ENCODE assay signal across 8 cellular contexts in the genomic region with DNA sequence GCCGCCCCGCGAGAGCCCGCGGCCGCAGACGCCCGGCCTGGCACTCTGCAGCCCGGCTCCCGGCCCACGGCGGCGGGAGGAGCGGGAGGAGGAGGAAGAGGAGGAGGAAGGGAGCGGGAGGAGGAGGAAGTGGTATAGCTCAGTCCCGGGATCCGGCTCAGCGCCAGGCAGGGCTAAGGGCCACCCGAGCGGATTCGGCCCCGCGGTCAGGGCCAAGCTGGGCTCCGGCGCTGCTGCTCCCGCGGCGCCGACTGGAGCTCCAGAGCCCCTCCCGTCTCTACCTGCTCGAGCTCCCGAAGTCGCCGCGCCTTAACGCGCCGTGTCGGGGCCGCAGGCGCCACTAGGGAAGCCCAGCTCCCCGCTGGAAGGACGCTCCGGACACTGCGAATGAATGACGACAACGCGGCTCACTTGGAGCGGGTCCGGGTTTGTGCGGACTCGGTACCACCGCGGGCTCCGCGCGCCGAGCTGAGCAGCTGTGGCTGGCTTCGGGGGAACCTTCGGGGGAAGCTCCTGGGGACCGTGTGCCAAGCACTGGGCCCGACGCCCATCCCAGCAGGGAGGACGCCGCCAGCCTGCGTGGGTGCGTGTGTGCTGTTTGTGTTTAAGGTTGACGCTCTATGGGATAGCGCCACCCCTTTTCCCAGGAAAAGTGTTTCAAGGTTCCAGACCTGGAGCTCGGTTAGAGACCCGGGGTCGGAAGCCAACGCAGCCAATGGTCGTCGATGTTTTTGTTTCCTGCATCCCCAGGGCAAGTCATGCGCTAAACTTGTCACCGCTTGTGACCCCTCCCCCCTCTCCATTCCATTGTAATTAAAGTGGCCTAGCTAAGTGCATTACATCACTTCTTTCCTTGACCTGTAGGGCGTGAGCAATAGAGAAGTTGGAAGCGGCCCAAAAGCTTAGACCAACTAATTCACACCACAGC. TPM values are rescaled to one million over a fixed set of nuclear protein-coding genes. Genes with fewer than 3 reads are reported as not detected.
A peak's percentile ranks its signal among the peaks of the same experiment; 100 is the strongest.
DNase-seq lines count a peak whose midpoint lies in the region; FAIRE-seq and TF ChIP-seq lines count a peak whose summit lies in the region.

Gene TBC1D9 (minus strand): TSS at position 94 of the 928 bp plus-strand sequence. CDS start 340 bp downstream, outside the sequence.

- H4K20me1 ChIP-seq in Karpas-422 (ENCODE audit: insufficient read depth, low read depth, low read length) = no peaks in the 10 kb centered on the region

- peak within 1 kb of the TSS; percentile 28; the same call in 1 of the 2 replicates for H2AFZ ChIP-seq in Karpas-422 (ENCODE audit: low read length)

- peak within 1 kb of the TSS; percentile 52 for H3K4me3 ChIP-seq in Karpas-422 (ENCODE audit: low read length)
- H3K4me3 ChIP-seq in iPS-18a (ENCODE audit: low read length) = peak within 1 kb of the TSS; percentile 55

- H3K27me3 ChIP-seq in Karpas-422 (ENCODE audit: low read length) (no peaks in the 10 kb centered on the region), iPS-18a (ENCODE audit: control insufficient read depth, insufficient read depth, low read length) (peaks cover 65% of the 10 kb centered on the region)

- H3K4me2 ChIP-seq in Karpas-422 (ENCODE audit: low read depth, low read length, poor library complexity, severe bottlenecking) = peak within 1 kb of the TSS; percentile 57

- no peak for DNase-seq in T-helper 2 cell treated with Interferon-gamma antibody and Interleukin-4, amounts not matched to agents 5 μg/mL and 100 μg/mL, for 36 hours (ENCODE audit: low spot score)
- DNase-seq in T-helper 2 cell = no peak
- peak; percentile 26 for DNase-seq in H54 (ENCODE audit: insufficient read length, low spot score)
- no peak for DNase-seq in Karpas-422
- DNase-seq in caudate nucleus (lab: John Stamatoyannopoulos, UW) = peak in 47 of 61 donors; percentile 3 to 85 (median 35)
- peak; percentile 97 for DNase-seq in renal cortical epithelial cell (ENCODE audit: low read depth)

- peak within 1 kb of the TSS; percentile 30 for H3K4me3 Mint-ChIP-seq in T-helper 2 cell treated with Interferon-gamma antibody and Interleukin-4, amounts not matched to agents 5 μg/mL and 100 μg/mL, for 36 hours

- no peak within 1 kb of the TSS for H3K27ac ChIP-seq in Karpas-422 (ENCODE audit: low read length)
- H3K27ac ChIP-seq in caudate nucleus (ENCODE audit: low read depth, low read length) = peak within 1 kb of the TSS; percentile 85
- no peak within 1 kb of the TSS for H3K27ac ChIP-seq in iPS-18a (ENCODE audit: low read length)

- no peaks in the 10 kb centered on the region for H3K79me2 ChIP-seq in Karpas-422 (ENCODE audit: low read length)

- peak; percentile 72 for TF ChIP-seq POLR2A in H54 (IDR thresholded peaks at IDR 0.05; ENCODE audit: low read depth, low read length)

- no peaks in the 10 kb centered on the region for H3K9me2 ChIP-seq in Karpas-422 (replicated peaks; ENCODE audit: insufficient read depth, low read length)

- H3K9me3 ChIP-seq in Karpas-422 (ENCODE audit: low read length) (no peaks in the 10 kb centered on the region), iPS-18a (ENCODE audit: control insufficient read depth, low read depth, low read length) (no peaks in the 10 kb centered on the region)

- H3K9ac ChIP-seq in Karpas-422 (ENCODE audit: low read length) (0 out of 2 replicates have a peak within 1 kb of the TSS, but pooled peaks have one; percentile 20), iPS-18a (ENCODE audit: low read length) (peak within 1 kb of the TSS; percentile 41)

- FAIRE-seq in H54 (lab: Jason Lieb, UNC) = peak; percentile 53

- H3K4me1 ChIP-seq in Karpas-422 (ENCODE audit: low read length) (no peaks in the 10 kb centered on the region; the same call in 1 of the 2 replicates), iPS-18a (ENCODE audit: control insufficient read depth, low read depth, low read length) (peaks cover 5% of the 10 kb centered on the region)

- H3K36me3 ChIP-seq in Karpas-422 (ENCODE audit: insufficient read depth, low read length) = no peaks in the 10 kb centered on the region
- H3K36me3 ChIP-seq in iPS-18a (ENCODE audit: control insufficient read depth, low read depth, low read length) = no peaks in the 10 kb centered on the region

- H3K27me3 Mint-ChIP-seq in T-helper 2 cell treated with Interferon-gamma antibody and Interleukin-4, amounts not matched to agents 5 μg/mL and 100 μg/mL, for 36 hours (ENCODE audit: low read depth) = peaks cover 59% of the 10 kb centered on the region

- no peak within 1 kb of the TSS for H3K27ac Mint-ChIP-seq in T-helper 2 cell treated with Interferon-gamma antibody and Interleukin-4, amounts not matched to agents 5 μg/mL and 100 μg/mL, for 36 hours

- H3K4me1 Mint-ChIP-seq in T-helper 2 cell treated with Interferon-gamma antibody and Interleukin-4, amounts not matched to agents 5 μg/mL and 100 μg/mL, for 36 hours (ENCODE audit: low read depth) = no peaks in the 10 kb centered on the region

- no peaks in the 10 kb centered on the region for H3K36me3 Mint-ChIP-seq in T-helper 2 cell treated with Interferon-gamma antibody and Interleukin-4, amounts not matched to agents 5 μg/mL and 100 μg/mL, for 36 hours (ENCODE audit: low read depth)

- no peaks in the 10 kb centered on the region for H3K9me3 Mint-ChIP-seq in T-helper 2 cell treated with Interferon-gamma antibody and Interleukin-4, amounts not matched to agents 5 μg/mL and 100 μg/mL, for 36 hours

TF ChIP-seq in PFSK-1, 5 proteins besides CTCF, POLR2A, EP300 and RAD21:
- TF ChIP-seq POLR2AphosphoS5 (IDR thresholded peaks at IDR 0.05; ENCODE audit: low read depth, low read length) (peak; percentile 35), FOXP2 (optimal IDR thresholded peaks at IDR 0.05; ENCODE audit: borderline replicate concordance, extremely low read depth, extremely low read length, insufficient read depth) (peak; percentile 88), SIN3A (IDR thresholded peaks at IDR 0.05; ENCODE audit: borderline replicate concordance, insufficient read depth, low read length) (peak; percentile 67; the same call in 1 of the 2 replicates), TAF1 (IDR thresholded peaks at IDR 0.05; ENCODE audit: borderline replicate concordance, insufficient read depth, low read length) (peak; percentile 42)
- TF ChIP-seq, protein P1, sequence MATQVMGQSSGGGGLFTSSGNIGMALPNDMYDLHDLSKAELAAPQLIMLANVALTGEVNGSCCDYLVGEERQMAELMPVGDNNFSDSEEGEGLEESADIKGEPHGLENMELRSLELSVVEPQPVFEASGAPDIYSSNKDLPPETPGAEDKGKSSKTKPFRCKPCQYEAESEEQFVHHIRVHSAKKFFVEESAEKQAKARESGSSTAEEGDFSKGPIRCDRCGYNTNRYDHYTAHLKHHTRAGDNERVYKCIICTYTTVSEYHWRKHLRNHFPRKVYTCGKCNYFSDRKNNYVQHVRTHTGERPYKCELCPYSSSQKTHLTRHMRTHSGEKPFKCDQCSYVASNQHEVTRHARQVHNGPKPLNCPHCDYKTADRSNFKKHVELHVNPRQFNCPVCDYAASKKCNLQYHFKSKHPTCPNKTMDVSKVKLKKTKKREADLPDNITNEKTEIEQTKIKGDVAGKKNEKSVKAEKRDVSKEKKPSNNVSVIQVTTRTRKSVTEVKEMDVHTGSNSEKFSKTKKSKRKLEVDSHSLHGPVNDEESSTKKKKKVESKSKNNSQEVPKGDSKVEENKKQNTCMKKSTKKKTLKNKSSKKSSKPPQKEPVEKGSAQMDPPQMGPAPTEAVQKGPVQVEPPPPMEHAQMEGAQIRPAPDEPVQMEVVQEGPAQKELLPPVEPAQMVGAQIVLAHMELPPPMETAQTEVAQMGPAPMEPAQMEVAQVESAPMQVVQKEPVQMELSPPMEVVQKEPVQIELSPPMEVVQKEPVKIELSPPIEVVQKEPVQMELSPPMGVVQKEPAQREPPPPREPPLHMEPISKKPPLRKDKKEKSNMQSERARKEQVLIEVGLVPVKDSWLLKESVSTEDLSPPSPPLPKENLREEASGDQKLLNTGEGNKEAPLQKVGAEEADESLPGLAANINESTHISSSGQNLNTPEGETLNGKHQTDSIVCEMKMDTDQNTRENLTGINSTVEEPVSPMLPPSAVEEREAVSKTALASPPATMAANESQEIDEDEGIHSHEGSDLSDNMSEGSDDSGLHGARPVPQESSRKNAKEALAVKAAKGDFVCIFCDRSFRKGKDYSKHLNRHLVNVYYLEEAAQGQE (IDR thresholded peaks at IDR 0.05; ENCODE audit: insufficient read depth in 1 of 2, low read depth in 2 of 2, low read length in 2 of 2) = peak; percentile 7 to 44; a peak in 1 of 4 replicates

RNA-seq across cellular contexts. Expression of gene TBC1D9, which starts in this region (rescaled TPM):
- total RNA-seq in Karpas-422 (2014; rRNA removed; shearing (Covaris generic); ENCODE audit: low replicate concordance) = not detected in 2 replicates
- 16.0 TPM for polyA plus RNA-seq in PFSK-1 (2012; ENCODE audit: insufficient read length, low read depth)
- 37.5 and 70.1 TPM in 2 replicates for total RNA-seq in renal cortical epithelial cell

Comparison
In these comparisons a context has a peak if more than half of its experiments do, and no peak if none do; other contexts are left out.
1. RNA of gene TBC1D9 (total RNA-seq): 37.5 to 70.1 TPM in renal cortical epithelial cell; not detected in Karpas-422; every median in the first group is over 10 times any median in the second.
2. DNase-seq: peak in H54 (single experiment), caudate nucleus (47 of 61) and renal cortical epithelial cell (single experiment); none in T-helper 2 cell treated with Interferon-gamma antibody and Interleukin-4, amounts not matched to agents 5 μg/mL and 100 μg/mL, for 36 hours (single experiment), T-helper 2 cell (0 of 5) and Karpas-422 (single experiment).